Comparison of ENCODE assay signal across 26 cellular contexts in genomic region chr6:45614488-45615285, GRCh38.
A peak's percentile ranks its signal among the peaks of the same experiment; 100 is the strongest.
DNase-seq lines count a peak whose midpoint lies in the region; ATAC-seq, FAIRE-seq and TF ChIP-seq lines count a peak whose summit lies in the region.
"Had no signal": no experiment of that assay in that cellular context is flagged by ENCODE, and none has a peak within 500 bp of the region (broad histone marks: within the 10 kb centered on the region; RNA-seq: fewer than 3 reads in every experiment).

No MANE protein-coding gene starts in this region.

- H3K27ac ChIP-seq in breast epithelium (no peak overlapping the region), RWPE1 (no peak overlapping the region), esophagus (ENCODE audit: low read depth in 2 of 2, low read length in 1 of 2) (peak overlapping the region; percentile 4 to 41), stomach (no peak overlapping the region)
- H3K27ac ChIP-seq: adrenal gland, C4-2B, cardiac muscle cell, parathyroid adenoma, thoracic aorta had no signal

- intact Hi-C loops in MCF 10A (cut with micrococcal nuclease) = no loop called here
- intact Hi-C loops in breast epithelium (cut with DNase I; ENCODE audit: low total_unique reads) = no loop called here
- intact Hi-C loops in stomach (cut with DNase I; ENCODE audit: low total_unique reads) = no loop called here

- TF ChIP-seq CTCF in MCF 10A (IDR thresholded peaks at IDR 0.05; ENCODE audit: unreplicated experiment) (no peak), breast epithelium (IDR thresholded peaks at IDR 0.05) (no peak), RWPE1 (conservative IDR thresholded peaks at IDR 0.05; ENCODE audit: low read depth) (no peak), stomach (IDR thresholded peaks at IDR 0.05) (no peak)

- DNase-seq in MCF 10A (ENCODE audit: unreplicated experiment) (peak; percentile 67), breast epithelium (ENCODE audit: low spot score in 2 of 2) (no peak), RWPE1 (ENCODE audit: low spot score) (peak; percentile 66), stomach (no peak), AG08395 (ENCODE audit: low spot score) (no peak), GM19239 (ENCODE audit: insufficient read length, low spot score) (no peak)
- no peak for DNase-seq in stimulated activated naive CD8-positive, alpha-beta T cell treated with anti-CD3 and anti-CD28 coated beads, Interleukin-15, Interleukin-2, amounts not matched to agents 100 U/mL and 50 U/mL, for 24 hours
- DNase-seq: activated CD4-positive, alpha-beta T cell treated with anti-CD3 and anti-CD28 coated beads for 4 hours; activated CD8-positive, alpha-beta memory T cell treated with anti-CD3 and anti-CD28 coated beads, Interleukin-2, amount 50 U/mL, for 48 hours; activated gamma-delta T cell treated with Interleukin-2 at 50 U/mL for 16 hours; adrenal gland; dermis blood vessel endothelial cell; GF-D8; left colon; NCI-H1105; NCI-H524; Right ventricle myocardium superior had no signal

- WGBS in esophagus, 2 donors = 64 to 66% methylated on average over 4 of the region's 4 CpGs
- WGBS in stomach, 5 donors = 75 to 87% (median 85%) methylated on average over 4 of the region's 4 CpGs

- CTCF ChIA-PET in MCF 10A (lab: Yijun Ruan, JAX) = interaction anchor here (0.7 to 2.3 kb wide), 3 partner anchors 41 to 534 kb away, joined by 3 to 9 read pairs (median 3); no protein-coding TSS in a partner anchor
- CTCF ChIA-PET in RWPE1 (lab: Yijun Ruan, JAX) = interaction anchor here (0.5 to 1.3 kb wide), 6 partner anchors 16 to 1139 kb away, joined by 3 to 5 read pairs (median 4); no protein-coding TSS in a partner anchor

- H3K9me3 ChIP-seq in breast epithelium (no peaks in the 10 kb centered on the region), esophagus (ENCODE audit: control insufficient read depth in 2 of 2, insufficient read depth in 1 of 2, low read depth in 1 of 2, low read length in 1 of 2) (no peaks in the 10 kb centered on the region), stomach (no peaks in the 10 kb centered on the region)
- H3K9me3 ChIP-seq: adrenal gland, sigmoid colon, thoracic aorta had no signal

- no peaks in the 10 kb centered on the region for H3K9me3 Mint-ChIP-seq in MCF 10A (ENCODE audit: unreplicated experiment)
- H3K9me3 Mint-ChIP-seq: nephron had no signal

- no peak for TF ChIP-seq POLR2A in breast epithelium (IDR thresholded peaks at IDR 0.05)
- no peak for TF ChIP-seq POLR2A in stomach (IDR thresholded peaks at IDR 0.05)

- POLR2A ChIA-PET in MCF 10A (lab: Yijun Ruan, JAX) (interaction anchor here (0.8 to 2.1 kb wide), 5 partner anchors 11 to 178 kb away, joined by 3 to 5 read pairs (median 4); no protein-coding TSS in a partner anchor), RWPE1 (lab: Yijun Ruan, JAX; ENCODE audit: low non-redundant PET) (no interaction called here)

- H3K4me1 Mint-ChIP-seq in MCF 10A (ENCODE audit: insufficient read depth, unreplicated experiment) = peaks cover 17% of the 10 kb centered on the region

- H3K4me1 ChIP-seq in breast epithelium (peaks cover 0 to 2% of the 10 kb centered on the region in 2 donors), esophagus (ENCODE audit: control insufficient read depth in 2 of 2, insufficient read depth in 2 of 2, low read length in 1 of 2) (peaks cover 0 to 7% of the 10 kb centered on the region in 2 donors), stomach (peaks cover 0 to 8% (median 3%) of the 10 kb centered on the region in 4 donors)
- H3K4me1 ChIP-seq: adrenal gland, parathyroid adenoma had no signal

- no TSS peak for BruUV-seq in MCF 10A (replicated peaks; lab: Mats Ljungman, UMichigan)

- no peak overlapping the region for H3K4me3 Mint-ChIP-seq in MCF 10A (ENCODE audit: unreplicated experiment)

- H3K27me3 Mint-ChIP-seq in MCF 10A (ENCODE audit: insufficient read depth, unreplicated experiment) = no peaks in the 10 kb centered on the region

- H3K27me3 ChIP-seq in breast epithelium (no peaks in the 10 kb centered on the region), esophagus (ENCODE audit: control insufficient read depth in 1 of 2, insufficient read depth in 2 of 2, low read length in 2 of 2) (no peaks in the 10 kb centered on the region), stomach (no peaks in the 10 kb centered on the region)
- H3K27me3 ChIP-seq: adrenal gland, cardiac muscle cell, sigmoid colon had no signal

- H3K36me3 Mint-ChIP-seq in MCF 10A (ENCODE audit: insufficient read depth, unreplicated experiment) = no peaks in the 10 kb centered on the region

- no peaks in the 10 kb centered on the region for H3K36me3 ChIP-seq in breast epithelium
- H3K36me3 ChIP-seq in esophagus (ENCODE audit: control insufficient read depth in 2 of 2, insufficient read depth in 2 of 2, low read length in 1 of 2) = no peaks in the 10 kb centered on the region
- H3K36me3 ChIP-seq in stomach = no peaks in the 10 kb centered on the region
- H3K36me3 ChIP-seq: adrenal gland, cardiac muscle cell, sigmoid colon, thoracic aorta had no signal

- no peak overlapping the region for H3K4me3 ChIP-seq in breast epithelium
- no peak overlapping the region for H3K4me3 ChIP-seq in esophagus (ENCODE audit: low read depth in 1 of 2, low read length in 2 of 2)
- no peak overlapping the region for H3K4me3 ChIP-seq in stomach
- H3K4me3 ChIP-seq: adrenal gland, cardiac muscle cell, sigmoid colon, thoracic aorta had no signal

- no peak overlapping the region for H3K27ac Mint-ChIP-seq in MCF 10A (ENCODE audit: low read depth, unreplicated experiment)

- no peak for TF ChIP-seq EP300 in stomach (IDR thresholded peaks at IDR 0.05)

- no peak for FAIRE-seq in GM19239 (lab: Jason Lieb, UNC)
- FAIRE-seq: endothelial cell of umbilical vein, TTC549 had no signal

- ATAC-seq in stimulated activated naive CD8-positive, alpha-beta T cell treated with anti-CD3 and anti-CD28 coated beads, Interleukin-15, Interleukin-2, amounts not matched to agents 100 U/mL and 50 U/mL, for 24 hours = no peak
- ATAC-seq: left colon had no signal

Comparison
In these comparisons a context has a peak if more than half of its experiments do, and no peak if none do; other contexts are left out.
1. DNase-seq: peak in MCF 10A (single experiment) and RWPE1 (single experiment); none in breast epithelium (0 of 2), stomach (single experiment), stimulated activated naive CD8-positive, alpha-beta T cell treated with anti-CD3 and anti-CD28 coated beads, Interleukin-15, Interleukin-2, amounts not matched to agents 100 U/mL and 50 U/mL, for 24 hours (single experiment), AG08395 (single experiment) and GM19239 (single experiment).
2. H3K27ac ChIP-seq: peak in esophagus (2 of 2); none in breast epithelium (0 of 2), RWPE1 (single experiment) and stomach (0 of 5).